ENCODE assay signal across 7 cellular contexts in the genomic region with DNA sequence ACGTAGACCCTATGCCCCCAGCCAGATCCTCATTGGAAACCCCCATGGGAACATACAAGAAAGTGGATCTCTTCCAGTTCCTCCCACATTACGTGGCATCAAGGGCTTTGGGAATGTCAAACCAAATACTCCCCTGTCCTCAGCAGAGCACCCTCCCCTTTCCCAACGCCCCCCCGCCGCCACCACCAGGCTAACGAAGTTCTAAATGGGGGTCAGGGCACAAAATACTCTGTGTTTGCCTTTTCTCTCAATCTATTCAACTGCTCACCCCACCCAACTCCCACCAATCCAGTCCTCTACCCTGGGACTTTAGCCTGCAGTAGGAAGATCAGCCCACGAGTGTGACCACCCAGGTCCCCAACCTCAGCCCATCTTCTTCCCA. TPM values are rescaled to one million over a fixed set of nuclear protein-coding genes. Genes with fewer than 3 reads are reported as not detected.
"Had no signal": no experiment of that assay in that cellular context is flagged by ENCODE, and none has a peak within 500 bp of the region (broad histone marks: within the 10 kb centered on the region; RNA-seq: fewer than 3 reads in every experiment).

No MANE protein-coding gene starts in this region.

- H3K27me3 Mint-ChIP-seq: IgD-negative memory B cell had no signal

- DNase-seq: GM23248, GOT3, H7, KBM-7 had no signal

- H3K9me3 ChIP-seq: HAP-1 had no signal

- H3K4me1 ChIP-seq: HAP-1 had no signal

- H3K9ac ChIP-seq: GM23248 had no signal

- H3K27ac ChIP-seq: GM23248, HL-60 had no signal

- H3K36me3 ChIP-seq: HAP-1 had no signal

- H3K27ac Mint-ChIP-seq: IgD-negative memory B cell had no signal

- H3K4me3 Mint-ChIP-seq: IgD-negative memory B cell had no signal

- H3K4me3 ChIP-seq: GM23248, HAP-1 had no signal

- H3K9me3 Mint-ChIP-seq: IgD-negative memory B cell had no signal

- H2AFZ ChIP-seq: GM23248 had no signal

RNA-seq across cellular contexts. Expression of a gene that starts 24.5 kb away (rescaled TPM):
- polyA plus RNA-seq: IgD-negative memory B cell had no signal
